14 cellular contexts compared by ENCODE assay signal in genomic region chr17:15655162-15655561, GRCh38. TPM values are rescaled to one million over a fixed set of nuclear protein-coding genes. Genes with fewer than 3 reads are reported as not detected.
DNase-seq lines count a peak whose midpoint lies in the region; ATAC-seq and TF ChIP-seq lines count a peak whose summit lies in the region.
"Had no signal": no experiment of that assay in that cellular context is flagged by ENCODE, and none has a peak within 500 bp of the region (broad histone marks: within the 10 kb centered on the region; RNA-seq: fewer than 3 reads in every experiment).

No MANE protein-coding gene starts in this region.

- DNase-seq in EH (ENCODE audit: low read depth) (peak; percentile 53), PC-3 (peak; percentile 57), nephron progenitor cell (no peak), NCI-H1417 treated with DMSO at 0.1 percent for 48 hours (lab: John Stamatoyannopoulos, UW) (no peak), germinal center (ENCODE audit: low spot score) (no peak), GDM1 (lab: John Stamatoyannopoulos, UW) (no peak), pons (ENCODE audit: low spot score) (no peak)
- DNase-seq: activated CD8-positive, alpha-beta T cell treated with anti-CD3 and anti-CD28 coated beads, Interleukin-2, amount 10 ng/mL, durations not matched to agents 7 days and 5 days; AML-193; dorsolateral prefrontal cortex had no signal

- H3K36me3 ChIP-seq in PC-3 (ENCODE audit: low read depth, low read length) (no peaks in the 10 kb centered on the region), esophagus (ENCODE audit: control insufficient read depth in 2 of 2, insufficient read depth in 2 of 2, low read length in 1 of 2) (no peaks in the 10 kb centered on the region)
- H3K36me3 ChIP-seq: ascending aorta had no signal

- POLR2A ChIA-PET in PC-3 (lab: Charles Lee; ENCODE audit: unreplicated experiment): no interaction called here

- no peaks in the 10 kb centered on the region for H3K9me3 Mint-ChIP-seq in nephron progenitor cell
- H3K9me3 Mint-ChIP-seq: activated T-helper 2 cell treated with anti-CD3 and anti-CD28 coated beads, Interferon-gamma antibody, Interleukin-2, Interleukin-4, amounts not matched to agents 10 μg/mL and 5 μg/mL and 100 μg/mL, durations not matched to agents 14 hours and 24 hours and 36 hours; memory B cell had no signal

- H3F3A ChIP-seq in PC-3 (ENCODE audit: low read length, unreplicated experiment): peaks cover 23% of the 10 kb centered on the region

- CTCF ChIA-PET in PC-3 (lab: Charles Lee): no interaction called here

- H3K9ac ChIP-seq in PC-3 (ENCODE audit: low read length): no peak overlapping the region

- H3K4me1 ChIP-seq in PC-3 (ENCODE audit: insufficient read depth, low read length) (peaks cover 49% of the 10 kb centered on the region), esophagus (ENCODE audit: control insufficient read depth in 2 of 2, insufficient read depth in 2 of 2, low read length in 1 of 2) (peaks cover 0 to 24% of the 10 kb centered on the region in 2 donors)

- no peak overlapping the region for H3K4me3 Mint-ChIP-seq in nephron progenitor cell
- H3K4me3 Mint-ChIP-seq: activated CD8-positive, alpha-beta T cell treated with anti-CD3 and anti-CD28 coated beads, Interleukin-2, amount 10 ng/mL, durations not matched to agents 7 days and 5 days; memory B cell had no signal

- H3K27me3 Mint-ChIP-seq in nephron progenitor cell (ENCODE audit: low read depth, poor library complexity): no peaks in the 10 kb centered on the region
- H3K27me3 Mint-ChIP-seq: memory B cell had no signal

- no peaks in the 10 kb centered on the region for H3K27me3 ChIP-seq in PC-3 (ENCODE audit: low read length)
- no peaks in the 10 kb centered on the region for H3K27me3 ChIP-seq in esophagus (ENCODE audit: control insufficient read depth in 1 of 2, insufficient read depth in 2 of 2, low read length in 2 of 2)
- H3K27me3 ChIP-seq: ascending aorta, dorsolateral prefrontal cortex had no signal

- WGBS in esophagus, 2 donors: 43 to 49% methylated on average over 2 of the region's 2 CpGs

- H3K9me2 ChIP-seq in PC-3 (replicated peaks; ENCODE audit: low read length): no peaks in the 10 kb centered on the region

- peaks cover 40% of the 10 kb centered on the region for H3K36me3 Mint-ChIP-seq in nephron progenitor cell (ENCODE audit: low read depth)

- BruUV-seq in PC-3 (replicated peaks; lab: Mats Ljungman, UMichigan): no TSS peak

- no peaks in the 10 kb centered on the region for H4K20me1 ChIP-seq in PC-3 (ENCODE audit: low read length)

- ATAC-seq in PC-3: no peak
- ATAC-seq: activated CD8-positive, alpha-beta T cell treated with anti-CD3 and anti-CD28 coated beads, Interleukin-2, amount 10 ng/mL, durations not matched to agents 7 days and 5 days had no signal

- H3K4me3 ChIP-seq in PC-3 (ENCODE audit: low read length) (no peak overlapping the region), esophagus (ENCODE audit: low read depth in 1 of 2, low read length in 2 of 2) (no peak overlapping the region)
- H3K4me3 ChIP-seq: ascending aorta, dorsolateral prefrontal cortex had no signal

- H3K27ac Mint-ChIP-seq in nephron progenitor cell: peak overlapping the region; percentile 82
- H3K27ac Mint-ChIP-seq: activated CD8-positive, alpha-beta T cell treated with anti-CD3 and anti-CD28 coated beads, Interleukin-2, amount 10 ng/mL, durations not matched to agents 7 days and 5 days; activated T-helper 2 cell treated with anti-CD3 and anti-CD28 coated beads, Interferon-gamma antibody, Interleukin-2, Interleukin-4, amounts not matched to agents 10 μg/mL and 5 μg/mL and 100 μg/mL, durations not matched to agents 14 hours and 24 hours and 36 hours; memory B cell had no signal

- H3K4me1 Mint-ChIP-seq in nephron progenitor cell: peaks cover 67% of the 10 kb centered on the region
- H3K4me1 Mint-ChIP-seq: memory B cell had no signal

- intact Hi-C loops in PC-3 (cut with micrococcal nuclease): no loop called here

- H3K27ac ChIP-seq in PC-3 (ENCODE audit: low read length) (peak overlapping the region; percentile 35), esophagus (ENCODE audit: low read depth in 2 of 2, low read length in 1 of 2) (peak overlapping the region; percentile 30 to 80)
- H3K27ac ChIP-seq: ascending aorta, dorsolateral prefrontal cortex had no signal

- H3K9me3 ChIP-seq in PC-3 (ENCODE audit: low read length) (no peaks in the 10 kb centered on the region), esophagus (ENCODE audit: control insufficient read depth in 2 of 2, insufficient read depth in 1 of 2, low read depth in 1 of 2, low read length in 1 of 2) (no peaks in the 10 kb centered on the region)
- H3K9me3 ChIP-seq: ascending aorta had no signal

- H3K79me2 ChIP-seq in PC-3 (ENCODE audit: low read length): peaks cover 13% of the 10 kb centered on the region

- H2AFZ ChIP-seq in PC-3 (ENCODE audit: low read length): no peak overlapping the region

- no peak overlapping the region for H3K4me2 ChIP-seq in PC-3 (ENCODE audit: low read length)

- TF ChIP-seq CTCF in PC-3 (conservative IDR thresholded peaks at IDR 0.05; ENCODE audit: low read depth, low read length) (no peak), nephron progenitor cell (IDR thresholded peaks at IDR 0.05) (no peak)

RNA-seq across cellular contexts. Expression of gene TRIM16, which starts 28.9 kb away (rescaled TPM):
- total RNA-seq in PC-3 (2014; rRNA removed): 76.2 and 76.6 TPM in 2 replicates
- polyA plus RNA-seq in esophagus: 100 to 1,000 TPM in 1 of 2 donors, 10 to 100 TPM in 1; 72.2 to 140 TPM

RNA-seq across cellular contexts. Expression of gene FBXW10B, which starts 35.7 kb away (rescaled TPM):
- total RNA-seq in PC-3 (2014; rRNA removed): 7.0 and 7.2 TPM in 2 replicates
- polyA plus RNA-seq in esophagus: 10 to 100 TPM in 1 of 2 donors, 1 to 10 TPM in 1; 9.1 to 13.9 TPM
- total RNA-seq: ascending aorta had no signal

RNA-seq across cellular contexts. Expression of gene ZNF286A, which starts 44.4 kb away (rescaled TPM):
- total RNA-seq in PC-3 (2014; rRNA removed): 49.6 and 94.1 TPM in 2 replicates
- polyA plus RNA-seq in esophagus: 1 to 10 TPM; 5.4 to 5.8 TPM

Comparison
In these comparisons a context has a peak if more than half of its experiments do, and no peak if none do; other contexts are left out.
1. DNase-seq: peak in EH (single experiment) and PC-3 (single experiment); none in nephron progenitor cell (single experiment), NCI-H1417 treated with DMSO at 0.1 percent for 48 hours (single experiment), germinal center (single experiment), GDM1 (single experiment) and pons (single experiment).